In the genomic region with DNA sequence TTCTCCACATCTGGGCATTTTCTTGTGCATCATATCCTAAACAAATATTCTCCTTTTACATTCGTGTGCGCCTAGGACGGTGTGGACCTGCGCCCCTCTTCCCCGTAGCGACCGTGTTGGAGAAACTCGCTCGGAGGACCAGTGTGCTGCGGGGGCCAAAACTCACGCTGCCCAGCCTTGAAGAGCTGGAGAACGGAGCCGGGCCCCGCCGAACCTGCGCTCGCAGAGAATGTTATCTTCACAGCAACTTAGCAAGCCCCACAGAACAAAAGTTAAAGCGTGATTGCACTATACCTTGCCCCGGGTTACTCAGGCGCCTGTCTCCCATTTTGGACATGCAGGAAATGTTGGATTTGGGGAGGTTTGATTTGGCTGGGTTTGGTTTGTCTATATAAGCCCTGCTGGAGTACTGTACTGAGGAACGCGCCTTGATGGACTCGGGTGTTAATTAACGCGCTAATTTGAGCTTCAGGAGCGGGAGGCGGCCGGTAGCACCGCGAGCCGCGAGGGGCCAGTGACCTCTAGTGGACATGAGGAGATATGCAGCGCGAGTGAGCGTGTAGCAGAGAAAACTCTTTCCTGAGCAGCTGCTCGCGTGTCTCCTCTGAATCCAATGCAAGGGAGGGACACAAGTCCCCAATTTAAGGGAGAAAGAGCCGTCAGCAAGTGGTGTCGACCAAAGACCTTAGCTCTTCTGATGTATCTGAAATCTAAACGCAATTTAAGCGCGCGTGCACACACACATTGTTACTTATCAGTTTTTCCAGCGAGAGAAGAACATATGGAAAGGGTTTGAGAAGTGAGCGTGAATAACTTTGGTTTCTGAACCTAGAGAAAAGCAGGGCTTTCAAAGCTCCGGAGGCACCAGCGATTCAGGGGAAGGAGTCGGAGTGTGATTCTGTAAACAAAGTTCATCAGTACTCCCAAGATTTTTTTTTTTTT, we compare ENCODE assay signal across 8 cellular contexts.
A peak's percentile ranks its signal among the peaks of the same experiment; 100 is the strongest.
DNase-seq lines count a peak whose midpoint lies in the region; ATAC-seq and TF ChIP-seq lines count a peak whose summit lies in the region.

No MANE protein-coding gene starts in this region.

- H3K4me2 ChIP-seq in OCI-LY7 (ENCODE audit: low read length): peak overlapping the region; percentile 14; the same call in 1 of the 2 replicates

- H3K4me3 Mint-ChIP-seq in nephron: peak overlapping the region; percentile 74 to 80 (median 74)

- TF ChIP-seq CTCF in OCI-LY7 (conservative IDR thresholded peaks at IDR 0.05; ENCODE audit: low read length): peak; percentile 94
- TF ChIP-seq CTCF in nephron (IDR thresholded peaks at IDR 0.05; ENCODE audit: unreplicated experiment in 3 of 3): peak; percentile 98

- H3K4me3 ChIP-seq in OCI-LY7 (ENCODE audit: low read depth, low read length, poor library complexity, severe bottlenecking): no peak overlapping the region
- peak overlapping the region; percentile 10 to 64 for H3K4me3 ChIP-seq in stomach smooth muscle (ENCODE audit: low read length in 2 of 2)

- no peak overlapping the region for H3K9ac ChIP-seq in stomach smooth muscle (ENCODE audit: low read length in 2 of 2)

- no peaks in the 10 kb centered on the region for H3K36me3 ChIP-seq in OCI-LY7 (ENCODE audit: insufficient read depth, low read length)
- H3K36me3 ChIP-seq in stomach smooth muscle (ENCODE audit: control insufficient read depth in 2 of 2, insufficient read depth in 2 of 2, low read length in 2 of 2): no peaks in the 10 kb centered on the region

- no peaks in the 10 kb centered on the region for H3K4me1 ChIP-seq in OCI-LY7 (ENCODE audit: insufficient read depth, low read length, poor library complexity, severe bottlenecking)
- H3K4me1 ChIP-seq in stomach smooth muscle (ENCODE audit: control insufficient read depth, insufficient read depth, low read length): peaks cover 34% of the 10 kb centered on the region

- H2AFZ ChIP-seq in OCI-LY7 (ENCODE audit: low read length): no peak overlapping the region

- no peaks in the 10 kb centered on the region for H3K9me2 ChIP-seq in OCI-LY7 (ENCODE audit: insufficient read depth, low read length)

- no TSS peak for BruUV-seq in OCI-LY7 (replicated peaks; lab: Mats Ljungman, UMichigan)

- POLR2A ChIA-PET in OCI-LY7 (lab: Charles Lee): interaction anchor here (0.5 to 1.1 kb wide), 3 partner anchors 11 to 32 kb away, joined by 3 to 5 read pairs (median 4); no protein-coding TSS in a partner anchor

- no peaks in the 10 kb centered on the region; the same call in 1 of the 2 replicates for H4K20me1 ChIP-seq in OCI-LY7 (ENCODE audit: insufficient read depth, low read length)

- DNase-seq in COR-L47 (lab: John Stamatoyannopoulos, UW): peak; percentile 59
- peak; percentile 72 for DNase-seq in OCI-LY7 (ENCODE audit: low spot score)
- DNase-seq in activated T-cell treated with anti-CD3 and anti-CD28 coated beads, Interleukin-2, amount 50 U/mL, for 48 hours: peak; percentile 77 to 81
- DNase-seq in fibroblast of gingiva (ENCODE audit: low read depth): peak; percentile 40

- H3K27ac ChIP-seq in OCI-LY7 (ENCODE audit: low read depth, low read length, poor library complexity, severe bottlenecking) (no peak overlapping the region), stomach smooth muscle (ENCODE audit: low read length) (no peak overlapping the region)

- H3K27ac Mint-ChIP-seq in nephron: no peak overlapping the region

- intact Hi-C loops in OCI-LY7 (cut with micrococcal nuclease; ENCODE audit: unreplicated experiment): loop anchor here (1.0 kb wide), 2 partner anchors 550 to 910 kb away; no protein-coding TSS in a partner anchor

- no peaks in the 10 kb centered on the region for H3K79me2 ChIP-seq in OCI-LY7 (ENCODE audit: insufficient read depth, low read depth, low read length)

- H3K9me3 ChIP-seq in OCI-LY7 (ENCODE audit: low read length) (no peaks in the 10 kb centered on the region), stomach smooth muscle (ENCODE audit: control insufficient read depth in 2 of 2, low read length in 2 of 2) (peaks cover 0 to 4% of the 10 kb centered on the region in 2 donors)

- peaks cover 25% of the 10 kb centered on the region for H3K4me1 Mint-ChIP-seq in nephron

- H3K36me3 Mint-ChIP-seq in nephron (ENCODE audit: low read depth): no peaks in the 10 kb centered on the region

- peaks cover 91 to 96% of the 10 kb centered on the region in 2 donors for H3K27me3 ChIP-seq in stomach smooth muscle (ENCODE audit: control insufficient read depth in 1 of 2, insufficient read depth in 2 of 2, low read length in 2 of 2)

- CTCF ChIA-PET in OCI-LY7 (lab: Charles Lee; ENCODE audit: unreplicated experiment): interaction anchor here (1.0 to 1.5 kb wide), 2 partner anchors 9 to 910 kb away, joined by 3 to 4 read pairs; no protein-coding TSS in a partner anchor

- peaks cover 3% of the 10 kb centered on the region for H3K9me3 Mint-ChIP-seq in nephron

- ATAC-seq in GM19438 (IDR thresholded peaks at IDR 0.05; ENCODE audit: low read depth, unreplicated experiment) (peak; percentile 88), HG03469 (IDR thresholded peaks at IDR 0.05; ENCODE audit: unreplicated experiment) (peak; percentile 87)

- H3K27me3 Mint-ChIP-seq in nephron (ENCODE audit: low read depth): peaks cover 100% of the 10 kb centered on the region
